13 cellular contexts compared by ENCODE assay signal in genomic region chr9:125634040-125634717, GRCh38.
A peak's percentile ranks its signal among the peaks of the same experiment; 100 is the strongest.
DNase-seq lines count a peak whose midpoint lies in the region; ATAC-seq and TF ChIP-seq lines count a peak whose summit lies in the region.
"Had no signal": no experiment of that assay in that cellular context is flagged by ENCODE, and none has a peak within 500 bp of the region (broad histone marks: within the 10 kb centered on the region; RNA-seq: fewer than 3 reads in every experiment).

No MANE protein-coding gene starts in this region.

- peaks cover 66% of the 10 kb centered on the region for H3K79me2 ChIP-seq in PC-9 (ENCODE audit: low read depth)

- H3F3A ChIP-seq in PC-9 (ENCODE audit: insufficient read depth, low read depth): peaks cover 9% of the 10 kb centered on the region; the same call in 1 of the 2 replicates

- POLR2A ChIA-PET in PC-9 (lab: Charles Lee; ENCODE audit: unreplicated experiment): no interaction called here

- no peaks in the 10 kb centered on the region for H3K9me2 ChIP-seq in PC-9 (ENCODE audit: insufficient read depth)

- H3K9me3 ChIP-seq in PC-9 (ENCODE audit: insufficient read depth, low read depth) (no peaks in the 10 kb centered on the region), T-helper 17 cell (ENCODE audit: control insufficient read depth, low read length, poor library complexity, severe bottlenecking) (no peaks in the 10 kb centered on the region)
- H3K9me3 ChIP-seq: gastroesophageal sphincter, right atrium auricular region had no signal

- ATAC-seq in HG03520 (IDR thresholded peaks at IDR 0.05; ENCODE audit: unreplicated experiment): no peak
- ATAC-seq in GM18511 (IDR thresholded peaks at IDR 0.05; ENCODE audit: unreplicated experiment): no peak
- ATAC-seq in T-helper 17 cell: no peak
- ATAC-seq: gastroesophageal sphincter had no signal

- TF ChIP-seq CTCF in PC-9 (conservative IDR thresholded peaks at IDR 0.05): no peak

- CTCF ChIA-PET in PC-9 (lab: Charles Lee): no interaction called here

- H3K4me3 ChIP-seq in PC-9: no peak overlapping the region
- H3K4me3 ChIP-seq: gastroesophageal sphincter, right atrium auricular region had no signal

- intact Hi-C loops in PC-9 (cut with micrococcal nuclease; ENCODE audit: unreplicated experiment): loop anchor here (10.0 kb wide), 1 partner anchor 209 kb away; no protein-coding TSS in a partner anchor

- 0 out of 2 replicates have a peak overlapping the region, but pooled peaks have one; percentile 13 for H3K27ac ChIP-seq in PC-9
- H3K27ac ChIP-seq: gastroesophageal sphincter, right atrium auricular region had no signal

- H4K20me1 ChIP-seq in PC-9 (ENCODE audit: insufficient read depth): 0 out of 2 replicates have a peak, but pooled peaks cover 15% of the 10 kb centered on the region

- peaks cover 67 to 74% (median 69%) of the 10 kb centered on the region in 3 donors for H3K4me1 Mint-ChIP-seq in IgD-negative memory B cell
- H3K4me1 Mint-ChIP-seq in T-helper 17 cell: peaks cover 53% of the 10 kb centered on the region

- no peaks in the 10 kb centered on the region for H3K36me3 ChIP-seq in PC-9 (ENCODE audit: low read depth)
- H3K36me3 ChIP-seq: gastroesophageal sphincter, right atrium auricular region had no signal

- peaks cover 43% of the 10 kb centered on the region for H3K4me1 ChIP-seq in PC-9 (replicated peaks; ENCODE audit: insufficient read depth)

- H3K4me3 Mint-ChIP-seq in IgD-negative memory B cell (peak overlapping the region in 3 of 4 donors; percentile 9 to 74 (median 73)), T-helper 17 cell (no peak overlapping the region)

- no peaks in the 10 kb centered on the region for H3K27me3 ChIP-seq in PC-9 (ENCODE audit: insufficient read depth, low read depth)
- H3K27me3 ChIP-seq: gastroesophageal sphincter, right atrium auricular region had no signal

- H3K9me3 Mint-ChIP-seq in IgD-negative memory B cell: no peaks in the 10 kb centered on the region

- no TSS peak for BruUV-seq in PC-9 (replicated peaks; lab: Mats Ljungman, UMichigan)

- no peak overlapping the region for H2AFZ ChIP-seq in PC-9

- H3K4me2 ChIP-seq in PC-9: peak overlapping the region; percentile 21; the same call in 1 of the 2 replicates

- H3K27ac Mint-ChIP-seq in IgD-negative memory B cell: peak overlapping the region; percentile 27 to 35 (median 35)
- H3K27ac Mint-ChIP-seq in T-helper 17 cell: no peak overlapping the region

- peak; percentile 42 for DNase-seq in EL
- DNase-seq in PC-9: no peak
- peak; percentile 23 for DNase-seq in fibroblast of gingiva (ENCODE audit: low read depth)
- DNase-seq in cerebellar nuclear complex (lab: John Stamatoyannopoulos, UW): no peak
- DNase-seq in T-helper 17 cell: no peak
- DNase-seq: amniotic stem cell, kidney glomerular epithelial cell, NCI-H2081 had no signal

- peaks cover 2% of the 10 kb centered on the region for H3K36me3 Mint-ChIP-seq in IgD-negative memory B cell
- peaks cover 8% of the 10 kb centered on the region for H3K36me3 Mint-ChIP-seq in T-helper 17 cell (ENCODE audit: low read depth)

- H3K27me3 Mint-ChIP-seq in IgD-negative memory B cell (no peaks in the 10 kb centered on the region), T-helper 17 cell (no peaks in the 10 kb centered on the region)

Comparison
In these comparisons a context has a peak if more than half of its experiments do, and no peak if none do; other contexts are left out.
1. DNase-seq: peak in EL (single experiment) and fibroblast of gingiva (single experiment); none in PC-9 (0 of 2), cerebellar nuclear complex (0 of 2) and T-helper 17 cell (0 of 3).